Comparison of ENCODE assay signal across 19 cellular contexts in genomic region chr6:134453792-134454510, GRCh38.
DNase-seq lines count a peak whose midpoint lies in the region; ATAC-seq lines count a peak whose summit lies in the region.
"Had no signal": no experiment of that assay in that cellular context is flagged by ENCODE, and none has a peak within 500 bp of the region (broad histone marks: within the 10 kb centered on the region; RNA-seq: fewer than 3 reads in every experiment).

No MANE protein-coding gene starts in this region.

- peaks cover 5% of the 10 kb centered on the region for H3K4me1 Mint-ChIP-seq in activated CD8-positive, alpha-beta T cell treated with anti-CD3 and anti-CD28 coated beads, Interleukin-2, amount 10 ng/mL, durations not matched to agents 7 days and 5 days (ENCODE audit: low read depth)

- peak; percentile 73 for DNase-seq in HT-29 (ENCODE audit: low spot score)
- DNase-seq in NCI-H510A treated with DMSO at 0.1 percent for 48 hours (lab: John Stamatoyannopoulos, UW): peak; percentile 51
- no peak for DNase-seq in epithelial cell of prostate (ENCODE audit: low read depth, low spot score)
- peak; percentile 72 for DNase-seq in mucosa of gallbladder (ENCODE audit: low spot score)
- DNase-seq in activated CD8-positive, alpha-beta T cell treated with anti-CD3 and anti-CD28 coated beads, Interleukin-2, amount 10 ng/mL, durations not matched to agents 7 days and 5 days: no peak
- no peak for DNase-seq in iPS-NIHi11 (ENCODE audit: low spot score)
- DNase-seq: activated CD4-positive, alpha-beta memory T cell treated with anti-CD3 and anti-CD28 coated beads, Interleukin-2, amount 10 ng/mL, durations not matched to agents 7 days and 5 days; activated T-cell treated with anti-CD3 and anti-CD28 coated beads, Interleukin-2, amount 50 U/mL, for 48 hours; left colon; Right ventricle myocardium superior; small intestine; stimulated activated CD4-positive, alpha-beta T cell treated with anti-CD3 and anti-CD28 coated beads, Interleukin-4, amount 100 ng/mL, for 4 hours; stimulated activated CD8-positive, alpha-beta memory T cell treated with anti-CD3 and anti-CD28 coated beads, Interleukin-4, amount 100 ng/mL, for 48 hours; T-helper 1 cell had no signal

- H3K27me3 Mint-ChIP-seq in activated CD8-positive, alpha-beta T cell treated with anti-CD3 and anti-CD28 coated beads, Interleukin-2, amount 10 ng/mL, durations not matched to agents 7 days and 5 days (ENCODE audit: low read depth): no peaks in the 10 kb centered on the region
- H3K27me3 Mint-ChIP-seq: activated CD4-positive, alpha-beta memory T cell treated with anti-CD3 and anti-CD28 coated beads, Interleukin-2, amount 10 ng/mL, durations not matched to agents 7 days and 5 days had no signal

- CTCF ChIA-PET in activated CD8-positive, alpha-beta T cell treated with anti-CD3 and anti-CD28 coated beads, Interleukin-2, amount 10 ng/mL, durations not matched to agents 7 days and 5 days (lab: Charles Lee): no interaction called here

- H3K27ac ChIP-seq in epithelial cell of prostate: peak overlapping the region; percentile 1
- H3K27ac ChIP-seq: cardiac muscle cell, hepatocyte, thoracic aorta had no signal

- POLR2A ChIA-PET in activated CD8-positive, alpha-beta T cell treated with anti-CD3 and anti-CD28 coated beads, Interleukin-2, amount 10 ng/mL, durations not matched to agents 7 days and 5 days (lab: Charles Lee): no interaction called here

- no peak overlapping the region for H3K4me3 Mint-ChIP-seq in activated CD8-positive, alpha-beta T cell treated with anti-CD3 and anti-CD28 coated beads, Interleukin-2, amount 10 ng/mL, durations not matched to agents 7 days and 5 days
- H3K4me3 Mint-ChIP-seq: activated CD4-positive, alpha-beta memory T cell treated with anti-CD3 and anti-CD28 coated beads, Interleukin-2, amount 10 ng/mL, durations not matched to agents 7 days and 5 days had no signal

- H3K27ac Mint-ChIP-seq in activated CD8-positive, alpha-beta T cell treated with anti-CD3 and anti-CD28 coated beads, Interleukin-2, amount 10 ng/mL, durations not matched to agents 7 days and 5 days: no peak overlapping the region
- H3K27ac Mint-ChIP-seq: activated CD4-positive, alpha-beta memory T cell treated with anti-CD3 and anti-CD28 coated beads, Interleukin-2, amount 10 ng/mL, durations not matched to agents 7 days and 5 days had no signal

- ATAC-seq in activated CD8-positive, alpha-beta T cell treated with anti-CD3 and anti-CD28 coated beads, Interleukin-2, amount 10 ng/mL, durations not matched to agents 7 days and 5 days: no peak
- ATAC-seq in GM18858 (IDR thresholded peaks at IDR 0.05; ENCODE audit: unreplicated experiment) (no peak), HG03378 (IDR thresholded peaks at IDR 0.05; ENCODE audit: unreplicated experiment) (no peak)
- ATAC-seq: left colon had no signal

- H3K9me3 Mint-ChIP-seq in activated CD8-positive, alpha-beta T cell treated with anti-CD3 and anti-CD28 coated beads, Interleukin-2, amount 10 ng/mL, durations not matched to agents 7 days and 5 days (ENCODE audit: insufficient read depth): no peaks in the 10 kb centered on the region
- H3K9me3 Mint-ChIP-seq: activated CD4-positive, alpha-beta memory T cell treated with anti-CD3 and anti-CD28 coated beads, Interleukin-2, amount 10 ng/mL, durations not matched to agents 7 days and 5 days had no signal

- no peaks in the 10 kb centered on the region for H3K36me3 Mint-ChIP-seq in activated CD8-positive, alpha-beta T cell treated with anti-CD3 and anti-CD28 coated beads, Interleukin-2, amount 10 ng/mL, durations not matched to agents 7 days and 5 days (ENCODE audit: low read depth)

Comparison
In these comparisons a context has a peak if more than half of its experiments do, and no peak if none do; other contexts are left out.
1. DNase-seq: peak in HT-29 (single experiment), NCI-H510A treated with DMSO at 0.1 percent for 48 hours (single experiment) and mucosa of gallbladder (single experiment); none in epithelial cell of prostate (single experiment), activated CD8-positive, alpha-beta T cell treated with anti-CD3 and anti-CD28 coated beads, Interleukin-2, amount 10 ng/mL, durations not matched to agents 7 days and 5 days (single experiment) and iPS-NIHi11 (single experiment).